In genomic region chr13:106587787-106588186, GRCh38 we compare ENCODE assay signal across 24 cellular contexts. TPM values are rescaled to one million over a fixed set of nuclear protein-coding genes. Genes with fewer than 3 reads are reported as not detected.
DNase-seq lines count a peak whose midpoint lies in the region; ATAC-seq and TF ChIP-seq lines count a peak whose summit lies in the region.
"Had no signal": no experiment of that assay in that cellular context is flagged by ENCODE, and none has a peak within 500 bp of the region (broad histone marks: within the 10 kb centered on the region; RNA-seq: fewer than 3 reads in every experiment).

No MANE protein-coding gene starts in this region.

- in situ Hi-C loops in transverse colon (cut with MboI; ENCODE audit: low pct_ligation_motif_present in 1 of 4, low pct_unique_long_range_greater_than_20kb in 1 of 4, low sequenced_read_pairs in 3 of 4), result no loop called here

- peaks cover 23% of the 10 kb centered on the region for H3K27me3 Mint-ChIP-seq in stimulated activated memory B cell treated with anti-CD40 and anti-IgM and Interleukin-4, amounts not matched to agents 10 μg/mL and 1 μg/mL and 100 μg/mL, for 72 hours

- peak in 2 of 4 donors; percentile 61 to 67 for ATAC-seq in heart left ventricle
- no peak for ATAC-seq in stimulated activated memory B cell treated with anti-CD40 and anti-IgM and Interleukin-4, amounts not matched to agents 10 μg/mL and 1 μg/mL and 100 μg/mL, for 72 hours
- ATAC-seq: HCT116; K562; stimulated activated naive CD8-positive, alpha-beta T cell treated with anti-CD3 and anti-CD28 coated beads, Interleukin-15, Interleukin-2, amounts not matched to agents 100 U/mL and 50 U/mL, for 24 hours had no signal

- no peaks in the 10 kb centered on the region for H3K36me3 Mint-ChIP-seq in stimulated activated memory B cell treated with anti-CD40 and anti-IgM and Interleukin-4, amounts not matched to agents 10 μg/mL and 1 μg/mL and 100 μg/mL, for 72 hours

- no peak overlapping the region for H3K4me3 ChIP-seq in heart left ventricle
- H3K4me3 ChIP-seq in right atrium auricular region, result no peak overlapping the region
- no peak overlapping the region for H3K4me3 ChIP-seq in esophagus squamous epithelium
- H3K4me3 ChIP-seq in transverse colon, result no peak overlapping the region
- H3K4me3 ChIP-seq: BLaER1 treated with 17β-estradiol and CSF1 and Interleukin-3, amounts not matched to agents 10 nM and 100 nM; K562; lung; Peyer's patch; SJCRH30; tibial artery had no signal

- H3K4me1 ChIP-seq in heart left ventricle, result peaks cover 0 to 17% (median 0%) of the 10 kb centered on the region in 12 donors
- no peaks in the 10 kb centered on the region for H3K4me1 ChIP-seq in right atrium auricular region
- H3K4me1 ChIP-seq in esophagus squamous epithelium, result peaks cover 0 to 31% (median 6%) of the 10 kb centered on the region in 3 donors
- peaks cover 0 to 19% (median 7%) of the 10 kb centered on the region in 4 donors for H3K4me1 ChIP-seq in transverse colon
- H3K4me1 ChIP-seq: Peyer's patch, SJCRH30, tibial artery had no signal

- H3K27me3 ChIP-seq in heart left ventricle (no peaks in the 10 kb centered on the region), right atrium auricular region (no peaks in the 10 kb centered on the region), esophagus squamous epithelium (no peaks in the 10 kb centered on the region), transverse colon (no peaks in the 10 kb centered on the region)
- H3K27me3 ChIP-seq: BLaER1 treated with 17β-estradiol and CSF1 and Interleukin-3, amounts not matched to agents 10 nM and 100 nM; neutrophil; Peyer's patch; SJCRH30; tibial artery had no signal

- H3K27ac ChIP-seq in heart left ventricle (peak overlapping the region in 10 of 12 donors; percentile 6 to 69 (median 42)), right atrium auricular region (no peak overlapping the region), esophagus squamous epithelium (peak overlapping the region; percentile 53 to 79 (median 64)), transverse colon (peak overlapping the region; percentile 47 to 73 (median 64))
- H3K27ac ChIP-seq: BLaER1 treated with 17β-estradiol and CSF1 and Interleukin-3, amounts not matched to agents 10 nM and 100 nM; neutrophil; SJCRH30; tibial artery had no signal

- H3K9me3 ChIP-seq in heart left ventricle (peaks cover 0 to 25% (median 7%) of the 10 kb centered on the region in 12 donors), right atrium auricular region (no peaks in the 10 kb centered on the region), esophagus squamous epithelium (peaks cover 0 to 11% (median 5%) of the 10 kb centered on the region in 3 donors), transverse colon (peaks cover 4 to 12% of the 10 kb centered on the region in 2 donors)
- H3K9me3 ChIP-seq: SJCRH30, tibial artery had no signal

- TF ChIP-seq POLR2A in heart left ventricle (IDR thresholded peaks at IDR 0.05) (no peak), esophagus squamous epithelium (IDR thresholded peaks at IDR 0.05) (no peak), transverse colon (IDR thresholded peaks at IDR 0.05) (no peak)

- no peak for DNase-seq in heart left ventricle
- no peak for DNase-seq in right atrium auricular region (ENCODE audit: low spot score)
- DNase-seq in NCI-H748 (lab: John Stamatoyannopoulos, UW; ENCODE audit: unreplicated experiment), result peak; percentile 92
- no peak for DNase-seq in esophagus squamous epithelium (lab: John Stamatoyannopoulos, UW)
- no peak for DNase-seq in transverse colon
- no peak for DNase-seq in AML-193 (lab: John Stamatoyannopoulos, UW)
- DNase-seq in Ammon's horn (ENCODE audit: low spot score), result no peak
- DNase-seq: activated T-cell treated with anti-CD3 and anti-CD28 coated beads, Interleukin-2, amount 50 U/mL, for 1 hour; GDM1; NCI-H146; NK-92 treated with Interleukin-12 subunit alpha and Interleukin-12 subunit beta, amount 100 ng/mL, for 24 hours; Peyer's patch; SJCRH30; stimulated activated CD4-positive, alpha-beta T cell treated with anti-CD3 and anti-CD28 coated beads, Interleukin-2, amount 100 ng/mL, for 48 hours; stimulated activated naive CD8-positive, alpha-beta T cell treated with anti-CD3 and anti-CD28 coated beads, Interleukin-15, Interleukin-2, amounts not matched to agents 100 U/mL and 50 U/mL, for 24 hours; T-helper 1 cell; tibial artery had no signal

- H3K27ac Mint-ChIP-seq in stimulated activated memory B cell treated with anti-CD40 and anti-IgM and Interleukin-4, amounts not matched to agents 10 μg/mL and 1 μg/mL and 100 μg/mL, for 72 hours, result no peak overlapping the region
- H3K27ac Mint-ChIP-seq: brain had no signal

- TF ChIP-seq CTCF in heart left ventricle (IDR thresholded peaks at IDR 0.05) (no peak), right atrium auricular region (IDR thresholded peaks at IDR 0.05) (no peak), esophagus squamous epithelium (IDR thresholded peaks at IDR 0.05) (no peak), transverse colon (IDR thresholded peaks at IDR 0.05) (no peak)

- H3K36me3 ChIP-seq in heart left ventricle (no peaks in the 10 kb centered on the region), right atrium auricular region (no peaks in the 10 kb centered on the region), esophagus squamous epithelium (no peaks in the 10 kb centered on the region), transverse colon (no peaks in the 10 kb centered on the region)
- H3K36me3 ChIP-seq: neutrophil, Peyer's patch, SJCRH30, tibial artery had no signal

- H3K9me3 Mint-ChIP-seq in stimulated activated memory B cell treated with anti-CD40 and anti-IgM and Interleukin-4, amounts not matched to agents 10 μg/mL and 1 μg/mL and 100 μg/mL, for 72 hours, result peaks cover 21% of the 10 kb centered on the region

- TF ChIP-seq EP300 in transverse colon (IDR thresholded peaks at IDR 0.05; ENCODE audit: low read depth), result no peak

- 63 to 78% (median 71%) methylated on average over 3 of the region's 3 CpGs for WGBS in heart left ventricle, 4 donors
- 57 to 71% methylated on average over 3 of the region's 3 CpGs for WGBS in esophagus squamous epithelium, 2 donors
- WGBS in transverse colon (ENCODE audit: low coverage in 1 of 2), 2 donors, result 54 to 61% methylated on average over 2 to 3 of the region's 3 CpGs

- intact Hi-C loops in heart left ventricle (cut with DNase I), result no loop called here
- intact Hi-C loops in esophagus squamous epithelium (cut with DNase I), result no loop called here
- intact Hi-C loops in transverse colon (cut with DNase I; ENCODE audit: low total_unique reads), result no loop called here

- no peak overlapping the region for H3K4me3 Mint-ChIP-seq in stimulated activated memory B cell treated with anti-CD40 and anti-IgM and Interleukin-4, amounts not matched to agents 10 μg/mL and 1 μg/mL and 100 μg/mL, for 72 hours
- H3K4me3 Mint-ChIP-seq: brain had no signal

- H3K4me1 Mint-ChIP-seq in stimulated activated memory B cell treated with anti-CD40 and anti-IgM and Interleukin-4, amounts not matched to agents 10 μg/mL and 1 μg/mL and 100 μg/mL, for 72 hours, result no peaks in the 10 kb centered on the region
- H3K4me1 Mint-ChIP-seq: brain had no signal

RNA-seq across cellular contexts. Expression of gene ARGLU1, which starts 19.9 kb away (rescaled TPM):
- total RNA-seq in heart left ventricle (10 to 100 TPM; 14.2 to 35.6 (median 28.1) TPM), right atrium auricular region (10 to 100 TPM; 26.1 to 39.9 TPM), esophagus squamous epithelium (100 to 1,000 TPM in 1 of 4 donors, 10 to 100 TPM in 3; 29.1 to 111 (median 47.3) TPM), transverse colon (100 to 1,000 TPM; 106 to 155 (median 155) TPM)
- polyA plus RNA-seq in heart left ventricle, result 10 to 100 TPM; 25.7 to 54.0 TPM

RNA-seq across cellular contexts. Expression of gene EFNB2, which starts 52.3 kb away (rescaled TPM):
- total RNA-seq in heart left ventricle (10 to 100 TPM in 7 of 9 donors, 1 to 10 TPM in 2; 8.6 to 20.2 (median 12.7) TPM), right atrium auricular region (10 to 100 TPM; 15.5 to 17.4 TPM), esophagus squamous epithelium (10 to 100 TPM; 14.9 to 29.1 (median 15.8) TPM), transverse colon (10 to 100 TPM; 46.8 to 84.2 (median 77.6) TPM)
- polyA plus RNA-seq in heart left ventricle, result 10 to 100 TPM in 1 of 2 donors, 1 to 10 TPM in 1; 7.3 to 17.7 TPM

Comparison
In these comparisons a context has a peak if more than half of its experiments do, and no peak if none do; other contexts are left out.
1. H3K27ac ChIP-seq: peak in heart left ventricle (10 of 12), esophagus squamous epithelium (4 of 4) and transverse colon (4 of 4); none in right atrium auricular region (0 of 2).